ENCODE assay signal across 8 cellular contexts in genomic region chr12:110266980-110267620, GRCh38. TPM values are rescaled to one million over a fixed set of nuclear protein-coding genes. Genes with fewer than 3 reads are reported as not detected.
DNase-seq lines count a peak whose midpoint lies in the region; ATAC-seq and TF ChIP-seq lines count a peak whose summit lies in the region.

No MANE protein-coding gene starts in this region.

- no peak overlapping the region for H3K4me3 Mint-ChIP-seq in CD8-positive, alpha-beta memory T cell
- no peak overlapping the region for H3K4me3 Mint-ChIP-seq in chondrocyte (ENCODE audit: unreplicated experiment)
- H3K4me3 Mint-ChIP-seq in naive thymus-derived CD4-positive, alpha-beta T cell, result no peak overlapping the region

- peak overlapping the region; percentile 14 for H3K27ac ChIP-seq in CD8-positive, alpha-beta memory T cell (ENCODE audit: low read depth, low read length)
- H3K27ac ChIP-seq in naive thymus-derived CD4-positive, alpha-beta T cell (ENCODE audit: low read depth, low read length), result no peak overlapping the region

- no peaks in the 10 kb centered on the region for H3K36me3 ChIP-seq in CD8-positive, alpha-beta memory T cell (ENCODE audit: insufficient read depth, low read length)
- H3K36me3 ChIP-seq in naive thymus-derived CD4-positive, alpha-beta T cell (ENCODE audit: control insufficient read depth in 2 of 3, insufficient read depth in 3 of 3, low read length in 3 of 3), result no peaks in the 10 kb centered on the region

- POLR2A ChIA-PET in CD8-positive, alpha-beta memory T cell (lab: Charles Lee), result no interaction called here
- POLR2A ChIA-PET in naive thymus-derived CD4-positive, alpha-beta T cell (lab: Charles Lee), result no interaction called here

- H3K27me3 Mint-ChIP-seq in CD8-positive, alpha-beta memory T cell, result peaks cover 20 to 32% of the 10 kb centered on the region in 2 donors
- no peaks in the 10 kb centered on the region for H3K27me3 Mint-ChIP-seq in chondrocyte (ENCODE audit: low read depth)
- H3K27me3 Mint-ChIP-seq in naive thymus-derived CD4-positive, alpha-beta T cell, result peaks cover 0 to 66% (median 5%) of the 10 kb centered on the region in 5 donors

- no peaks in the 10 kb centered on the region for H3K9me3 Mint-ChIP-seq in CD8-positive, alpha-beta memory T cell
- no peaks in the 10 kb centered on the region for H3K9me3 Mint-ChIP-seq in chondrocyte (ENCODE audit: low read depth)
- no peaks in the 10 kb centered on the region for H3K9me3 Mint-ChIP-seq in naive thymus-derived CD4-positive, alpha-beta T cell

- H3K27ac Mint-ChIP-seq in CD8-positive, alpha-beta memory T cell, result peak overlapping the region in 2 of 8 donors; percentile 17 to 58
- peak overlapping the region; percentile 76 for H3K27ac Mint-ChIP-seq in chondrocyte (ENCODE audit: unreplicated experiment)
- H3K27ac Mint-ChIP-seq in naive thymus-derived CD4-positive, alpha-beta T cell, result no peak overlapping the region

- no peaks in the 10 kb centered on the region for H3K4me1 ChIP-seq in CD8-positive, alpha-beta memory T cell (ENCODE audit: insufficient read depth, low read length)
- no peaks in the 10 kb centered on the region for H3K4me1 ChIP-seq in naive thymus-derived CD4-positive, alpha-beta T cell (ENCODE audit: control insufficient read depth in 2 of 2, insufficient read depth in 2 of 2, low read length in 2 of 2)

- H3K36me3 Mint-ChIP-seq in CD8-positive, alpha-beta memory T cell, result peaks cover 0 to 6% (median 0%) of the 10 kb centered on the region in 3 donors
- no peaks in the 10 kb centered on the region for H3K36me3 Mint-ChIP-seq in chondrocyte (ENCODE audit: low read depth)
- no peaks in the 10 kb centered on the region for H3K36me3 Mint-ChIP-seq in naive thymus-derived CD4-positive, alpha-beta T cell

- H3K27me3 ChIP-seq in CD8-positive, alpha-beta memory T cell (ENCODE audit: insufficient read depth, low read length, poor library complexity, severe bottlenecking), result no peaks in the 10 kb centered on the region
- H3K27me3 ChIP-seq in naive thymus-derived CD4-positive, alpha-beta T cell (ENCODE audit: control insufficient read depth in 2 of 2, insufficient read depth in 2 of 2, low read length in 2 of 2), result no peaks in the 10 kb centered on the region

- intact Hi-C loops in naive thymus-derived CD4-positive, alpha-beta T cell (cut with micrococcal nuclease), result no loop called here

- H3K9me3 ChIP-seq in CD8-positive, alpha-beta memory T cell (ENCODE audit: low read length), result no peaks in the 10 kb centered on the region
- H3K9me3 ChIP-seq in naive thymus-derived CD4-positive, alpha-beta T cell (ENCODE audit: control insufficient read depth in 2 of 3, low read length in 3 of 3), result no peaks in the 10 kb centered on the region

- CTCF ChIA-PET in CD8-positive, alpha-beta memory T cell (lab: Charles Lee), result no interaction called here
- CTCF ChIA-PET in naive thymus-derived CD4-positive, alpha-beta T cell (lab: Charles Lee), result no interaction called here

- TF ChIP-seq CTCF in chondrocyte (IDR thresholded peaks at IDR 0.05), result no peak

- no peaks in the 10 kb centered on the region for H3K4me1 Mint-ChIP-seq in CD8-positive, alpha-beta memory T cell
- H3K4me1 Mint-ChIP-seq in chondrocyte (ENCODE audit: low read depth), result peaks cover 56% of the 10 kb centered on the region
- H3K4me1 Mint-ChIP-seq in naive thymus-derived CD4-positive, alpha-beta T cell, result peaks cover 0 to 2% (median 0%) of the 10 kb centered on the region in 7 donors

- no peak overlapping the region for H3K4me3 ChIP-seq in CD8-positive, alpha-beta memory T cell (ENCODE audit: low read length)
- no peak overlapping the region for H3K4me3 ChIP-seq in naive thymus-derived CD4-positive, alpha-beta T cell (ENCODE audit: low read length)

- ATAC-seq in naive thymus-derived CD4-positive, alpha-beta T cell, result peak; percentile 32
- no peak for ATAC-seq in GM19328 (IDR thresholded peaks at IDR 0.05; ENCODE audit: unreplicated experiment)
- no peak for ATAC-seq in HG02763 (IDR thresholded peaks at IDR 0.05; ENCODE audit: unreplicated experiment)

- no peak for DNase-seq in CD8-positive, alpha-beta memory T cell
- DNase-seq in NCI-H2081 treated with DMSO at 0.1 percent for 48 hours (lab: John Stamatoyannopoulos, UW) (peak; percentile 83), chondrocyte (ENCODE audit: low spot score) (no peak), NCI-H187 (lab: John Stamatoyannopoulos, UW) (no peak)
- no peak for DNase-seq in naive thymus-derived CD4-positive, alpha-beta T cell
- no peak for DNase-seq in activated CD4-positive, alpha-beta T cell treated with anti-CD3 and anti-CD28 coated beads for 4 hours

RNA-seq across cellular contexts. Expression of gene ATP2A2, which starts 13.9 kb away (rescaled TPM):
- 100 to 1,000 TPM; 199 TPM for total RNA-seq in CD8-positive, alpha-beta memory T cell
- polyA plus RNA-seq in CD8-positive, alpha-beta memory T cell, result 4.8 TPM
- total RNA-seq in chondrocyte, result 163 to 218 TPM (median 216 TPM) in 3 replicates
- total RNA-seq in naive thymus-derived CD4-positive, alpha-beta T cell, result 100 to 1,000 TPM in 2 of 5 experiments, 10 to 100 TPM in 3; 81.4 to 160 (median 83.9) TPM
- polyA plus RNA-seq in naive thymus-derived CD4-positive, alpha-beta T cell, result 1 to 10 TPM; 2.1 to 2.5 TPM
